In the genomic region with DNA sequence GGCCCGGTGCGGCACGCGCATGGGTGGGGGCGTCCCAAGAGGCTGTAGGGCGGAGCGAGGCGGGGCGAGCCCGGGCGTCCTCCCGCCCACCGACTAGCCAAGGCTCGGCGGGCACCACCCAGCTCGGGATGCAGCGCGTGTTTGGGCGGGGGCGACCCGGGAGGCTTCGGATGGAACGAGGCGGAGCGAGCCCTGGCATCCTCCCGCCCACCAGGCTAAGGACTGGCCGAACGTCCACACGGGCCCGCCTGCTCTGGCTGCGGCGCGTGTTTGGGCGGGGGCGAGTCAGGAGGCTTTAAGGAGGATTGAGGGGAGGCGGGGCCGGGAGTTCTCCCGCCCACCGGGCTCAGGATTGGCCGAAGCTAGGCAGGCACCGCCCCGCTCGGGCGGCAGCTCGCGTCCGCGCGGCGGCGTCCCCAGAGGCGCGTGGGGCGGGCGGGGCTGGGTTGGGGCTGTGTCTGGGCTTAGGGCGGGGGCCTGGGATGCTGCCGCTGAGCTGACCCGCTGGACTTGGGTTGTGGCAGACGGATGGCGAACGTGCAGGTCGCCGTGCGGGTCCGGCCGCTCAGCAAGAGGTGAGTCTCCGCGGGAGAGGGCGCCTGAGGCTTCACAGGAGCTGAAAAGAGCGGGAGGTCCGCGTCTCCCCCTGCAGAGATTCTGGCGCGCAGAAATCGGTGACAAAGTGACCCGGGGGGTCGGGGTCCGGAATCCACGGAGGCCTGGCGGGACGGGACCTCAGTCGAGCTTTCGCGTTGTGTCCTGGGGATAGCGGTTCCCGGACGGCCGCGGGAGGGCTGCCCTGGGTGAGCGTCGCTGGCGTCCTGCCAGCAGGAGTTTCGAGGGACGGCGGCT, we compare ENCODE assay signal across 1 cellular context.
TF ChIP-seq lines count a peak whose summit lies in the region.

Gene STARD9, plus strand, starts transcription at position 419 of the 852 bp plus-strand sequence. Its CDS starts 110 bp downstream, at position 529.

TF ChIP-seq in HepG2, 621 proteins besides CTCF, POLR2A, EP300 and RAD21 (continued from another document):
- TF ChIP-seq, protein P1, sequence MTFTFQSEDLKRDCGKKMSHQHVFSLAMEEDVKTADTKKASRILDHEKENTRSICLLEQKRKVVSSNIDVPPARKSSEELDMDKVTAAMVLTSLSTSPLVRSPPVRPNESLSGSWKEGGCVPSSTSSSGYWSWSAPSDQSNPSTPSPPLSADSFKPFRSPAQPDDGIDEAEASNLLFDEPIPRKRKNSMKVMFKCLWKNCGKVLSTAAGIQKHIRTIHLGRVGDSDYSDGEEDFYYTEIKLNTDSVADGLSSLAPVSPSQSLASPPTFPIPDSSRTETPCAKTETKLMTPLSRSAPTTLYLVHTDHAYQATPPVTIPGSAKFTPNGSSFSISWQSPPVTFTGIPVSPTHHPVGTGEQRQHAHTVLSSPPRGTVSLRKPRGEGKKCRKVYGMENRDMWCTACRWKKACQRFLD (CRISPR knock-in tag; IDR thresholded peaks at IDR 0.05; ENCODE audit: borderline replicate concordance) = 0 out of 2 replicates have a peak, but pooled peaks have one; percentile 81
- no peak for TF ChIP-seq ZNF33B (CRISPR knock-in tag; IDR thresholded peaks at IDR 0.05)
- TF ChIP-seq AKAP8 (CRISPR knock-in tag; IDR thresholded peaks at IDR 0.05) = 0 out of 2 replicates have a peak, but pooled peaks have one; percentile 54
- TF ChIP-seq SIN3A (IDR thresholded peaks at IDR 0.05; ENCODE audit: borderline replicate concordance, low read depth, low read length) = peak; percentile 72; the same call in 1 of the 2 replicates
- 0 out of 2 replicates have a peak, but pooled peaks have one; percentile 51 for TF ChIP-seq ZNF569 (CRISPR knock-in tag; IDR thresholded peaks at IDR 0.05; ENCODE audit: borderline replicate concordance)
- TF ChIP-seq BORCS8-MEF2B (CRISPR knock-in tag; IDR thresholded peaks at IDR 0.05) = peak; percentile 68; the same call in 1 of the 2 replicates
- TF ChIP-seq ZNF788 (CRISPR knock-in tag; IDR thresholded peaks at IDR 0.05; ENCODE audit: borderline replicate concordance) = peak; percentile 32; the same call in 1 of the 2 replicates
- peak; percentile 71 for TF ChIP-seq POLR2G (IDR thresholded peaks at IDR 0.05; ENCODE audit: low read depth, low read length)
- peak; percentile 92 for TF ChIP-seq ZMAT3 (CRISPR knock-in tag; conservative IDR thresholded peaks at IDR 0.05)
- TF ChIP-seq ZNF639 (CRISPR knock-in tag; conservative IDR thresholded peaks at IDR 0.05) = no peak
- peak; percentile 64; the same call in 1 of the 2 replicates for TF ChIP-seq ERF (CRISPR knock-in tag; IDR thresholded peaks at IDR 0.05)
- peak; percentile 5 for TF ChIP-seq ZNF670 (CRISPR knock-in tag; IDR thresholded peaks at IDR 0.05; ENCODE audit: borderline replicate concordance)
- 0 out of 2 replicates have a peak, but pooled peaks have one; percentile 53 for TF ChIP-seq HNRNPUL1 (IDR thresholded peaks at IDR 0.05; ENCODE audit: low read depth, low read length)
- TF ChIP-seq, protein P2, sequence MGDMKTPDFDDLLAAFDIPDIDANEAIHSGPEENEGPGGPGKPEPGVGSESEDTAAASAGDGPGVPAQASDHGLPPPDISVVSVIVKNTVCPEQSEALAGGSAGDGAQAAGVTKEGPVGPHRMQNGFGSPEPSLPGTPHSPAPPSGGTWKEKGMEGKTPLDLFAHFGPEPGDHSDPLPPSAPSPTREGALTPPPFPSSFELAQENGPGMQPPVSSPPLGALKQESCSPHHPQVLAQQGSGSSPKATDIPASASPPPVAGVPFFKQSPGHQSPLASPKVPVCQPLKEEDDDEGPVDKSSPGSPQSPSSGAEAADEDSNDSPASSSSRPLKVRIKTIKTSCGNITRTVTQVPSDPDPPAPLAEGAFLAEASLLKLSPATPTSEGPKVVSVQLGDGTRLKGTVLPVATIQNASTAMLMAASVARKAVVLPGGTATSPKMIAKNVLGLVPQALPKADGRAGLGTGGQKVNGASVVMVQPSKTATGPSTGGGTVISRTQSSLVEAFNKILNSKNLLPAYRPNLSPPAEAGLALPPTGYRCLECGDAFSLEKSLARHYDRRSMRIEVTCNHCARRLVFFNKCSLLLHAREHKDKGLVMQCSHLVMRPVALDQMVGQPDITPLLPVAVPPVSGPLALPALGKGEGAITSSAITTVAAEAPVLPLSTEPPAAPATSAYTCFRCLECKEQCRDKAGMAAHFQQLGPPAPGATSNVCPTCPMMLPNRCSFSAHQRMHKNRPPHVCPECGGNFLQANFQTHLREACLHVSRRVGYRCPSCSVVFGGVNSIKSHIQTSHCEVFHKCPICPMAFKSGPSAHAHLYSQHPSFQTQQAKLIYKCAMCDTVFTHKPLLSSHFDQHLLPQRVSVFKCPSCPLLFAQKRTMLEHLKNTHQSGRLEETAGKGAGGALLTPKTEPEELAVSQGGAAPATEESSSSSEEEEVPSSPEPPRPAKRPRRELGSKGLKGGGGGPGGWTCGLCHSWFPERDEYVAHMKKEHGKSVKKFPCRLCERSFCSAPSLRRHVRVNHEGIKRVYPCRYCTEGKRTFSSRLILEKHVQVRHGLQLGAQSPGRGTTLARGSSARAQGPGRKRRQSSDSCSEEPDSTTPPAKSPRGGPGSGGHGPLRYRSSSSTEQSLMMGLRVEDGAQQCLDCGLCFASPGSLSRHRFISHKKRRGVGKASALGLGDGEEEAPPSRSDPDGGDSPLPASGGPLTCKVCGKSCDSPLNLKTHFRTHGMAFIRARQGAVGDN (CRISPR knock-in tag; IDR thresholded peaks at IDR 0.05) = peak; percentile 98
- TF ChIP-seq ZFP90 (CRISPR knock-in tag; IDR thresholded peaks at IDR 0.05; ENCODE audit: borderline replicate concordance) = 0 out of 2 replicates have a peak, but pooled peaks have one; percentile 38
- peak; percentile 46; the same call in 1 of the 2 replicates for TF ChIP-seq ZNF441 (CRISPR knock-in tag; IDR thresholded peaks at IDR 0.05; ENCODE audit: borderline replicate concordance)
- no peak; the same call in 1 of the 2 replicates for TF ChIP-seq CREB3 (CRISPR knock-in tag; IDR thresholded peaks at IDR 0.05)
- TF ChIP-seq ARNTL (CRISPR knock-in tag; IDR thresholded peaks at IDR 0.05) = peak; percentile 88
- peak; percentile 85 for TF ChIP-seq ZNF501 (CRISPR knock-in tag; IDR thresholded peaks at IDR 0.05)
- TF ChIP-seq HDAC1 (CRISPR knock-in tag; IDR thresholded peaks at IDR 0.05) = peak; percentile 5; the same call in 1 of the 2 replicates
- TF ChIP-seq HMG20B (CRISPR knock-in tag; conservative IDR thresholded peaks at IDR 0.05) = 0 out of 2 replicates have a peak, but pooled peaks have one; percentile 44
- TF ChIP-seq GLI4 (CRISPR knock-in tag; IDR thresholded peaks at IDR 0.05; ENCODE audit: borderline replicate concordance) = peak; percentile 59; the same call in 1 of the 2 replicates
- peak; percentile 62; the same call in 1 of the 2 replicates for TF ChIP-seq ZBTB42 (CRISPR knock-in tag; IDR thresholded peaks at IDR 0.05)
- TF ChIP-seq ZNF562 (CRISPR knock-in tag; IDR thresholded peaks at IDR 0.05; ENCODE audit: borderline replicate concordance) = no peak
- TF ChIP-seq SMAD9 (CRISPR knock-in tag; IDR thresholded peaks at IDR 0.05) = peak; percentile 70; the same call in 1 of the 2 replicates
- TF ChIP-seq RARA (CRISPR knock-in tag; IDR thresholded peaks at IDR 0.05) = no peak
- peak; percentile 77 for TF ChIP-seq ZMYM2 (CRISPR knock-in tag; IDR thresholded peaks at IDR 0.05)
- TF ChIP-seq BRD4 (CRISPR knock-in tag; IDR thresholded peaks at IDR 0.05) = 0 out of 2 replicates have a peak, but pooled peaks have one; percentile 9
- no peak for TF ChIP-seq ZNF256 (CRISPR knock-in tag; conservative IDR thresholded peaks at IDR 0.05)
- TF ChIP-seq, protein P3, sequence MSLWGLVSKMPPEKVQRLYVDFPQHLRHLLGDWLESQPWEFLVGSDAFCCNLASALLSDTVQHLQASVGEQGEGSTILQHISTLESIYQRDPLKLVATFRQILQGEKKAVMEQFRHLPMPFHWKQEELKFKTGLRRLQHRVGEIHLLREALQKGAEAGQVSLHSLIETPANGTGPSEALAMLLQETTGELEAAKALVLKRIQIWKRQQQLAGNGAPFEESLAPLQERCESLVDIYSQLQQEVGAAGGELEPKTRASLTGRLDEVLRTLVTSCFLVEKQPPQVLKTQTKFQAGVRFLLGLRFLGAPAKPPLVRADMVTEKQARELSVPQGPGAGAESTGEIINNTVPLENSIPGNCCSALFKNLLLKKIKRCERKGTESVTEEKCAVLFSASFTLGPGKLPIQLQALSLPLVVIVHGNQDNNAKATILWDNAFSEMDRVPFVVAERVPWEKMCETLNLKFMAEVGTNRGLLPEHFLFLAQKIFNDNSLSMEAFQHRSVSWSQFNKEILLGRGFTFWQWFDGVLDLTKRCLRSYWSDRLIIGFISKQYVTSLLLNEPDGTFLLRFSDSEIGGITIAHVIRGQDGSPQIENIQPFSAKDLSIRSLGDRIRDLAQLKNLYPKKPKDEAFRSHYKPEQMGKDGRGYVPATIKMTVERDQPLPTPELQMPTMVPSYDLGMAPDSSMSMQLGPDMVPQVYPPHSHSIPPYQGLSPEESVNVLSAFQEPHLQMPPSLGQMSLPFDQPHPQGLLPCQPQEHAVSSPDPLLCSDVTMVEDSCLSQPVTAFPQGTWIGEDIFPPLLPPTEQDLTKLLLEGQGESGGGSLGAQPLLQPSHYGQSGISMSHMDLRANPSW (CRISPR knock-in tag; IDR thresholded peaks at IDR 0.05; ENCODE audit: borderline replicate concordance) = no peak
- TF ChIP-seq NAIF1 (CRISPR knock-in tag; IDR thresholded peaks at IDR 0.05; ENCODE audit: borderline replicate concordance) = peak; percentile 73; the same call in 1 of the 2 replicates
- no peak for TF ChIP-seq HMG20A (CRISPR knock-in tag; IDR thresholded peaks at IDR 0.05; ENCODE audit: borderline replicate concordance)
- TF ChIP-seq, protein P4, sequence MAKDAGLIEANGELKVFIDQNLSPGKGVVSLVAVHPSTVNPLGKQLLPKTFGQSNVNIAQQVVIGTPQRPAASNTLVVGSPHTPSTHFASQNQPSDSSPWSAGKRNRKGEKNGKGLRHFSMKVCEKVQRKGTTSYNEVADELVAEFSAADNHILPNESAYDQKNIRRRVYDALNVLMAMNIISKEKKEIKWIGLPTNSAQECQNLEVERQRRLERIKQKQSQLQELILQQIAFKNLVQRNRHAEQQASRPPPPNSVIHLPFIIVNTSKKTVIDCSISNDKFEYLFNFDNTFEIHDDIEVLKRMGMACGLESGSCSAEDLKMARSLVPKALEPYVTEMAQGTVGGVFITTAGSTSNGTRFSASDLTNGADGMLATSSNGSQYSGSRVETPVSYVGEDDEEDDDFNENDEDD (CRISPR knock-in tag; IDR thresholded peaks at IDR 0.05; ENCODE audit: borderline replicate concordance) = peak; percentile 82; the same call in 1 of the 2 replicates
- TF ChIP-seq MXD4 (CRISPR knock-in tag; IDR thresholded peaks at IDR 0.05) = peak; percentile 76; the same call in 1 of the 2 replicates
- peak; percentile 80 for TF ChIP-seq ZNF510 (CRISPR knock-in tag; IDR thresholded peaks at IDR 0.05; ENCODE audit: low read depth)
- TF ChIP-seq, protein P5, sequence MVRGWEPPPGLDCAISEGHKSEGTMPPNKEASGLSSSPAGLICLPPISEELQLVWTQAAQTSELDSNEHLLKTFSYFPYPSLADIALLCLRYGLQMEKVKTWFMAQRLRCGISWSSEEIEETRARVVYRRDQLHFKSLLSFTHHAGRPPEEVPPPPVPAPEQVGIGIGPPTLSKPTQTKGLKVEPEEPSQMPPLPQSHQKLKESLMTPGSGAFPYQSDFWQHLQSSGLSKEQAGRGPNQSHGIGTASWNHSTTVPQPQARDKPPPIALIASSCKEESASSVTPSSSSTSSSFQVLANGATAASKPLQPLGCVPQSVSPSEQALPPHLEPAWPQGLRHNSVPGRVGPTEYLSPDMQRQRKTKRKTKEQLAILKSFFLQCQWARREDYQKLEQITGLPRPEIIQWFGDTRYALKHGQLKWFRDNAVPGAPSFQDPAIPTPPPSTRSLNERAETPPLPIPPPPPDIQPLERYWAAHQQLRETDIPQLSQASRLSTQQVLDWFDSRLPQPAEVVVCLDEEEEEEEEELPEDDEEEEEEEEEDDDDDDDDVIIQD (CRISPR knock-in tag; IDR thresholded peaks at IDR 0.05; ENCODE audit: low read depth) = peak; percentile 40; the same call in 1 of the 2 replicates
